9 cellular contexts compared by ENCODE assay signal in genomic region chr4:39046243-39046642, GRCh38. TPM values are rescaled to one million over a fixed set of nuclear protein-coding genes. Genes with fewer than 3 reads are reported as not detected.
DNase-seq lines count a peak whose midpoint lies in the region; ATAC-seq and TF ChIP-seq lines count a peak whose summit lies in the region.
"Had no signal": no experiment of that assay in that cellular context is flagged by ENCODE, and none has a peak within 500 bp of the region (broad histone marks: within the 10 kb centered on the region; RNA-seq: fewer than 3 reads in every experiment).

No MANE protein-coding gene starts in this region.

- H3K27me3 ChIP-seq in SJCRH30 (no peaks in the 10 kb centered on the region), esophagus squamous epithelium (no peaks in the 10 kb centered on the region), ascending aorta (no peaks in the 10 kb centered on the region)
- H3K27me3 ChIP-seq: BE2C had no signal

- peak overlapping the region; percentile 91 for H3K4me3 Mint-ChIP-seq in activated CD4-positive, alpha-beta T cell treated with anti-CD3 and anti-CD28 coated beads for 36 hours
- peak overlapping the region; percentile 66 for H3K4me3 Mint-ChIP-seq in stimulated activated effector memory CD8-positive, alpha-beta T cell treated with anti-CD3 and anti-CD28 coated beads, Interleukin-12 subunit alpha, Interleukin-12 subunit beta, amount 100 ng/mL, for 72 hours

- no peak for TF ChIP-seq CTCF in esophagus squamous epithelium (IDR thresholded peaks at IDR 0.05)
- no peak for TF ChIP-seq CTCF in ascending aorta (IDR thresholded peaks at IDR 0.05)

- H3K9me3 ChIP-seq in SJCRH30 (replicated peaks) (no peaks in the 10 kb centered on the region), esophagus squamous epithelium (no peaks in the 10 kb centered on the region), ascending aorta (no peaks in the 10 kb centered on the region)
- H3K9me3 ChIP-seq: BE2C had no signal

- DNase-seq in activated CD4-positive, alpha-beta T cell treated with anti-CD3 and anti-CD28 coated beads for 36 hours = no peak
- DNase-seq in activated CD4-positive, alpha-beta T cell treated with anti-CD3 and anti-CD28 coated beads, Interleukin-2, amount 50 U/mL, for 48 hours = no peak
- DNase-seq in SJCRH30 (no peak), esophagus squamous epithelium (lab: John Stamatoyannopoulos, UW) (no peak), DMS 273 treated with DMSO at 0.1 percent for 48 hours (lab: John Stamatoyannopoulos, UW) (no peak), ascending aorta (ENCODE audit: low spot score in 2 of 2) (no peak), hippocampal formation (lab: John Stamatoyannopoulos, UW) (no peak)
- DNase-seq in stimulated activated effector memory CD8-positive, alpha-beta T cell treated with anti-CD3 and anti-CD28 coated beads, Interleukin-12 subunit alpha, Interleukin-12 subunit beta, amount 100 ng/mL, for 72 hours (ENCODE audit: low spot score in 2 of 2) = no peak
- DNase-seq: BE2C had no signal

- ATAC-seq in activated CD4-positive, alpha-beta T cell treated with anti-CD3 and anti-CD28 coated beads for 36 hours = no peak
- no peak for ATAC-seq in stimulated activated effector memory CD8-positive, alpha-beta T cell treated with anti-CD3 and anti-CD28 coated beads, Interleukin-12 subunit alpha, Interleukin-12 subunit beta, amount 100 ng/mL, for 72 hours

- peaks cover 16% of the 10 kb centered on the region for H3K36me3 Mint-ChIP-seq in activated CD4-positive, alpha-beta T cell treated with anti-CD3 and anti-CD28 coated beads for 36 hours (ENCODE audit: low read depth)
- peaks cover 12% of the 10 kb centered on the region for H3K36me3 Mint-ChIP-seq in stimulated activated effector memory CD8-positive, alpha-beta T cell treated with anti-CD3 and anti-CD28 coated beads, Interleukin-12 subunit alpha, Interleukin-12 subunit beta, amount 100 ng/mL, for 72 hours

- H3K27ac ChIP-seq in SJCRH30 = no peak overlapping the region
- peak overlapping the region; percentile 33 to 98 (median 93) for H3K27ac ChIP-seq in esophagus squamous epithelium
- H3K27ac ChIP-seq in ascending aorta = no peak overlapping the region

- H3K4me1 Mint-ChIP-seq in activated CD4-positive, alpha-beta T cell treated with anti-CD3 and anti-CD28 coated beads for 36 hours = peaks cover 54% of the 10 kb centered on the region
- peaks cover 42% of the 10 kb centered on the region for H3K4me1 Mint-ChIP-seq in stimulated activated effector memory CD8-positive, alpha-beta T cell treated with anti-CD3 and anti-CD28 coated beads, Interleukin-12 subunit alpha, Interleukin-12 subunit beta, amount 100 ng/mL, for 72 hours

- TF ChIP-seq POLR2A in esophagus squamous epithelium (IDR thresholded peaks at IDR 0.05) = no peak

- CTCF ChIA-PET in activated CD4-positive, alpha-beta T cell treated with anti-CD3 and anti-CD28 coated beads for 36 hours (lab: Charles Lee) = interaction anchor here (0.7 to 1.7 kb wide), 7 partner anchors 12 to 157 kb away, joined by 3 to 5 read pairs (median 3); no protein-coding TSS in a partner anchor

- POLR2A ChIA-PET in activated CD4-positive, alpha-beta T cell treated with anti-CD3 and anti-CD28 coated beads for 36 hours (lab: Charles Lee) = interaction anchor here (0.9 kb wide), 1 partner anchor 307 kb away, joined by 3 read pairs; no protein-coding TSS in a partner anchor

- no peaks in the 10 kb centered on the region for H3K36me3 ChIP-seq in SJCRH30
- no peaks in the 10 kb centered on the region for H3K36me3 ChIP-seq in esophagus squamous epithelium
- H3K36me3 ChIP-seq in ascending aorta = no peaks in the 10 kb centered on the region
- H3K36me3 ChIP-seq: BE2C had no signal

- H3K4me3 ChIP-seq in SJCRH30 (peak overlapping the region; percentile 82; the same call in 1 of the 2 replicates), esophagus squamous epithelium (peak overlapping the region in 3 of 4 donors; percentile 77 to 96 (median 94)), ascending aorta (peak overlapping the region in 1 of 2 donors; percentile 85)

- H3K9me3 Mint-ChIP-seq in activated CD4-positive, alpha-beta T cell treated with anti-CD3 and anti-CD28 coated beads for 36 hours (ENCODE audit: low read depth) = no peaks in the 10 kb centered on the region
- H3K9me3 Mint-ChIP-seq in stimulated activated effector memory CD8-positive, alpha-beta T cell treated with anti-CD3 and anti-CD28 coated beads, Interleukin-12 subunit alpha, Interleukin-12 subunit beta, amount 100 ng/mL, for 72 hours = no peaks in the 10 kb centered on the region

- peaks cover 17% of the 10 kb centered on the region for H3K4me1 ChIP-seq in SJCRH30
- H3K4me1 ChIP-seq in esophagus squamous epithelium = peaks cover 17 to 80% (median 25%) of the 10 kb centered on the region in 3 donors
- no peaks in the 10 kb centered on the region for H3K4me1 ChIP-seq in ascending aorta

- intact Hi-C loops in activated CD4-positive, alpha-beta T cell treated with anti-CD3 and anti-CD28 coated beads for 36 hours (cut with DNase I, micrococcal nuclease) = loop anchor here (5.0 to 10.0 kb wide), 4 partner anchors 136 to 1361 kb away; partner anchors contain the start of genes RELL1 (in 1 of the 2), UGDH (in 1 of the 2) and WDR19 (in 1 of the 2)
- intact Hi-C loops in esophagus squamous epithelium (cut with DNase I) = no loop called here
- intact Hi-C loops in ascending aorta (cut with DNase I) = loop anchor here (10.0 kb wide), 4 partner anchors 181 to 929 kb away; partner anchors contain the start of genes FAM114A1, KLF3, PDS5A and SMIM14

- 31 to 50% methylated on average over 8 of the region's 8 CpGs for WGBS in esophagus squamous epithelium, 2 donors

- H3K27ac Mint-ChIP-seq in activated CD4-positive, alpha-beta T cell treated with anti-CD3 and anti-CD28 coated beads for 36 hours = peak overlapping the region; percentile 91
- H3K27ac Mint-ChIP-seq in stimulated activated effector memory CD8-positive, alpha-beta T cell treated with anti-CD3 and anti-CD28 coated beads, Interleukin-12 subunit alpha, Interleukin-12 subunit beta, amount 100 ng/mL, for 72 hours = peak overlapping the region; percentile 74

- H3K27me3 Mint-ChIP-seq in activated CD4-positive, alpha-beta T cell treated with anti-CD3 and anti-CD28 coated beads for 36 hours = no peaks in the 10 kb centered on the region

RNA-seq across cellular contexts. Expression of gene TMEM156, which starts 14.0 kb away (rescaled TPM):
- total RNA-seq in activated CD4-positive, alpha-beta T cell treated with anti-CD3 and anti-CD28 coated beads for 36 hours = 10 to 100 TPM; 14.3 to 15.4 TPM
- total RNA-seq in SJCRH30 (2014; rRNA removed; shearing (Covaris generic)) = not detected in 2 replicates
- total RNA-seq in esophagus squamous epithelium = 1 to 10 TPM in 2 of 4 donors, under 1 TPM in 1, not detected in 1; 0.15 to 9.6 (median 1.1) TPM
- not detected for total RNA-seq in ascending aorta

RNA-seq across cellular contexts. Expression of gene KLHL5, which starts 15.8 kb away (rescaled TPM):
- total RNA-seq in activated CD4-positive, alpha-beta T cell treated with anti-CD3 and anti-CD28 coated beads for 36 hours = 10 to 100 TPM; 11.6 to 14.3 TPM
- 43.0 and 50.3 TPM in 2 replicates for total RNA-seq in SJCRH30 (2014; rRNA removed; shearing (Covaris generic))
- 10 to 100 TPM in 3 of 4 donors, 1 to 10 TPM in 1; 4.6 to 47.3 (median 18.9) TPM for total RNA-seq in esophagus squamous epithelium
- 0.75 TPM for total RNA-seq in ascending aorta

Comparison
In these comparisons a context has a peak if more than half of its experiments do, and no peak if none do; other contexts are left out.
1. H3K27ac ChIP-seq: peak in esophagus squamous epithelium (4 of 4); none in SJCRH30 (single experiment) and ascending aorta (0 of 2).